In the genomic region with DNA sequence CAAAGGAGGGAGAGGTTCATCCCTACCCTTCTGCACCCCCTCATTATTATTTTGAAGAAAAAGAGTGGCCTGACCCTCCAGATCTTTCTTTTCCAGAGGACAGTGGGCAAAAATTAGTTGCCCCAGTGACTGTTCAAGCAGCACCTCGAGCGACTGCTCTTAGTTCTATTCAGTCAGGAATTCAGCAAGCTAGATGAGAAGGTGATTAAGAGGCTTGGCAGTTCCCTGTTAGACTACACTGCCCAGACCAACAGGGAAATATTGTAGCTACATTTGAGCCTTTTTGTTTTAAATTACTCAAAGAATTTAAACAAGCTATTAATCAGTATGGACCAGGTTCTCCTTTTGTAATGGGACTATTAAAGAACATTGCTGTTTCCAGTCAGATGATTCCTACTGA, we compare ENCODE assay signal across 8 cellular contexts. TPM values are rescaled to one million over a fixed set of nuclear protein-coding genes. Genes with fewer than 3 reads are reported as not detected.
"Had no signal": no experiment of that assay in that cellular context is flagged by ENCODE, and none has a peak within 500 bp of the region (broad histone marks: within the 10 kb centered on the region; RNA-seq: fewer than 3 reads in every experiment).

No MANE protein-coding gene starts in this region.

RNA-seq across cellular contexts. Expression of a gene that starts 41.5 kb away (rescaled TPM):
- total RNA-seq: MCF 10A, PC-9, RPMI7951 had no signal

RNA-seq across cellular contexts. Expression of a gene that starts 51.8 kb away (rescaled TPM):
- total RNA-seq: activated B cell treated with CpG ODN at 0.5 μM for 24 hours; activated CD4-positive, alpha-beta T cell treated with anti-CD3 and anti-CD28 coated beads, Interleukin-2, amount 10 ng/mL, durations not matched to agents 24 days and 14 days; activated CD8-positive, alpha-beta memory T cell treated with anti-CD3 and anti-CD28 coated beads, Interleukin-2, amount 10 ng/mL, durations not matched to agents 7 days and 5 days; activated T-helper 1 cell treated with anti-CD3 and anti-CD28 coated beads, Interleukin-12 subunit alpha, Interleukin-12 subunit beta, Interleukin-2, Interleukin-4 antibody, amounts not matched to agents 30 ng/mL and 10 ng/mL and 1 ng/mL, durations not matched to agents 14 hours and 24 hours and 36 hours; MCF 10A; T-helper 17 cell had no signal
